Comparison of ENCODE assay signal across 28 cellular contexts in genomic region chr14:84850595-84850994, GRCh38.
"Had no signal": no experiment of that assay in that cellular context is flagged by ENCODE, and none has a peak within 500 bp of the region (broad histone marks: within the 10 kb centered on the region; RNA-seq: fewer than 3 reads in every experiment).

No MANE protein-coding gene starts in this region.

- H3K4me1 ChIP-seq: adrenal gland, body of pancreas, colonic mucosa, esophagus squamous epithelium had no signal

- H3K4me3 ChIP-seq: adrenal gland, body of pancreas, colonic mucosa, esophagus squamous epithelium had no signal

- H3K36me3 ChIP-seq: adrenal gland, colonic mucosa, esophagus squamous epithelium, WERI-Rb-1 had no signal

- FAIRE-seq: endothelial cell of umbilical vein had no signal

- H3K27me3 ChIP-seq: adrenal gland, body of pancreas, colonic mucosa, esophagus squamous epithelium had no signal

- H3K9me3 ChIP-seq: adrenal gland, body of pancreas, esophagus squamous epithelium had no signal

- DNase-seq: activated CD4-positive, alpha-beta memory T cell treated with anti-CD3 and anti-CD28 coated beads for 36 hours; activated CD4-positive, alpha-beta T cell treated with anti-CD3 and anti-CD28 coated beads for 36 hours; activated CD4-positive, alpha-beta T cell treated with anti-CD3 and anti-CD28 coated beads, Interleukin-2, amount 10 ng/mL, durations not matched to agents 24 days and 14 days; activated CD4-positive, CD25-positive, alpha-beta regulatory T cell; activated CD4-positive, CD25-positive, alpha-beta regulatory T cell treated with anti-CD3 and anti-CD28 coated beads, Interleukin-2, amount 50 U/mL, for 72 hours; activated CD8-positive, alpha-beta memory T cell treated with anti-CD3 and anti-CD28 coated beads, Interleukin-2, amount 10 ng/mL, durations not matched to agents 7 days and 5 days; activated CD8-positive, alpha-beta memory T cell treated with anti-CD3 and anti-CD28 coated beads, Interleukin-2, amount 50 U/mL, for 4 hours; activated CD8-positive, alpha-beta T cell treated with anti-CD3 and anti-CD28 coated beads, Interleukin-2, amount 10 ng/mL, durations not matched to agents 7 days and 5 days; activated effector memory CD4-positive, alpha-beta T cell treated with anti-CD3 and anti-CD28 coated beads, Interleukin-2, amount 50 U/mL, for 16 hours; activated naive CD4-positive, alpha-beta T cell treated with anti-CD3 and anti-CD28 coated beads for 36 hours; activated naive CD8-positive, alpha-beta T cell treated with anti-CD3 and anti-CD28 coated beads for 36 hours; activated naive CD8-positive, alpha-beta T cell treated with anti-CD3 and anti-CD28 coated beads, Interleukin-2, amount 50 U/mL, for 24 hours; activated T-cell treated with anti-CD3 and anti-CD28 coated beads, Interleukin-2, amount 50 U/mL, for 1 hour; activated T-cell treated with anti-CD3 and anti-CD28 coated beads, Interleukin-2, amount 50 U/mL, for 48 hours; adrenal gland; amygdala; aorta; body of pancreas; caudate nucleus; colonic mucosa; effector CD8-positive, alpha-beta T cell; esophagus squamous epithelium; foreskin melanocyte; head of caudate nucleus; T-helper 2 cell; WERI-Rb-1 had no signal

- H3K27ac ChIP-seq: adrenal gland, body of pancreas, colonic mucosa, epithelial cell of prostate, esophagus squamous epithelium, WERI-Rb-1 had no signal

- ATAC-seq: activated CD4-positive, alpha-beta T cell treated with anti-CD3 and anti-CD28 coated beads for 36 hours; activated CD8-positive, alpha-beta memory T cell treated with anti-CD3 and anti-CD28 coated beads, Interleukin-2, amount 10 ng/mL, durations not matched to agents 7 days and 5 days; activated CD8-positive, alpha-beta T cell treated with anti-CD3 and anti-CD28 coated beads, Interleukin-2, amount 10 ng/mL, durations not matched to agents 7 days and 5 days; activated naive CD8-positive, alpha-beta T cell treated with anti-CD3 and anti-CD28 coated beads, Interleukin-2, amount 50 U/mL, for 24 hours; body of pancreas had no signal
